In the genomic region with DNA sequence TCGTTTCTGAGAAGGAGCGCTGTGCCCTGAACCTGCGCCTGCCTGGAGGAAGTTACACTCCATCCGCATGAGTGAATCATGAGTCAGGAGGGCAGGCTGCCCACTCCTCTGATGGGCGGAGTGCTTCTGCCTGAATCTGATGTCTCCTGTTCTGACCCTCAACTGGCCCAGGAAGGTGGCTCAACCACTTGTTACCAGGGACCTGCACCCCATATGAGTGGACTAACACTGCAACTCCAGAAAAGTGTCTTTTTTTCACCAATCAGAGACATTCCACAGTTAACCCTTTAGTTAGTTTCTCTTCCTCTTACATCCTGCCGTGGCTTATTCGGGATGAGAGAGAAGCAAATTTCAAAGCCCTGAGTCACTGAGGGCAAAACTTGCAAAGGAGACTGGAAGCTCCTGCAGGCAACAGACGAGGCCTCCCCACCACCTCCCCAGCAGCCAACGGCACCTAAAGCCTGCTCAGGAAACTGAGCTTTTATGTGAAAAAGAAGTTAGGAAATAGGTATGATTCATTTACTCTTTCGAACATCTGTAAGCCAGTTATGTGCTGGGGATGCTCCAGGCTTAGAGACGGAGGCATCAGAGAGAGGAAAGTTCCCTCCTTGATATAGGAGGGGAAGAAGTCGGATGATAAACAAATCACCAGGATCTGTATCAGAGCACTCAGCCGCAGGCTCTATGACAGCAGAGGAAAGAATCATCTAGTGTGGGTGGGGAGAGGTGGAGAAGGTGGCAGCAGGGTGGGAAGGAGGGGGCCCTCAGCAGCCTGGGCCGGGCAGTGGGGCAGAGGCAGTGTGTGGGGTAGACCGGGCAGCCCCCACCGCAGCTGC, we compare ENCODE assay signal across 8 cellular contexts. TPM values are rescaled to one million over a fixed set of nuclear protein-coding genes. Genes with fewer than 3 reads are reported as not detected.
A peak's percentile ranks its signal among the peaks of the same experiment; 100 is the strongest.
DNase-seq lines count a peak whose midpoint lies in the region; ATAC-seq, FAIRE-seq and TF ChIP-seq lines count a peak whose summit lies in the region.

No MANE protein-coding gene starts in this region.

- CTCF ChIA-PET in AG04450 (lab: Charles Lee): interaction anchor here (0.8 to 1.6 kb wide), 4 partner anchors 20 to 110 kb away, joined by 3 to 5 read pairs (median 3); no protein-coding TSS in a partner anchor

- no peak for FAIRE-seq in frontal cortex (lab: Jason Lieb, UNC)

- in situ Hi-C loops in brain microvascular endothelial cell (cut with HindIII; ENCODE audit: low pct_ligation_motif_present, low sequenced_read_pairs): no loop called here

- H3K27me3 ChIP-seq in AG04450 (ENCODE audit: control insufficient read depth, insufficient read depth, low read length) (no peaks in the 10 kb centered on the region), brain microvascular endothelial cell (replicated peaks) (no peaks in the 10 kb centered on the region), right lobe of liver (no peaks in the 10 kb centered on the region)

- peaks cover 0 to 28% (median 20%) of the 10 kb centered on the region in 4 donors for H3K4me1 ChIP-seq in right lobe of liver

- peak overlapping the region; percentile 99 for H3K27ac ChIP-seq in AG04450 (ENCODE audit: low read depth, low read length)
- H3K27ac ChIP-seq in brain microvascular endothelial cell: peak overlapping the region; percentile 99
- H3K27ac ChIP-seq in right lobe of liver: peak overlapping the region; percentile 64 to 81 (median 65)

- H3K36me3 ChIP-seq in brain microvascular endothelial cell (replicated peaks): peaks cover 4% of the 10 kb centered on the region
- peaks cover 0 to 7% (median 0%) of the 10 kb centered on the region in 4 donors for H3K36me3 ChIP-seq in right lobe of liver

- DNase-seq in AG04450 (ENCODE audit: low read depth, low spot score) (peak; percentile 89), brain microvascular endothelial cell (peak; percentile 96), right lobe of liver (peak in 1 of 3 donors; percentile 74), frontal cortex (ENCODE audit: low spot score in 2 of 2) (no peak)
- DNase-seq in stimulated activated CD8-positive, alpha-beta memory T cell treated with anti-CD3 and anti-CD28 coated beads, Interleukin-4, amount 100 ng/mL, for 48 hours: peak; percentile 76

- intact Hi-C loops in right lobe of liver (cut with DNase I): no loop called here

- TF ChIP-seq CTCF in AG04450 (IDR thresholded peaks at IDR 0.05; ENCODE audit: low read depth, low read length) (no peak), brain microvascular endothelial cell (IDR thresholded peaks at IDR 0.05; ENCODE audit: low read depth, low read length, missing control alignments) (no peak), right lobe of liver (IDR thresholded peaks at IDR 0.05) (no peak)

- peak; percentile 39 for TF ChIP-seq POLR2A in right lobe of liver (IDR thresholded peaks at IDR 0.05)

- ATAC-seq in GM19043 (IDR thresholded peaks at IDR 0.05; ENCODE audit: low read depth, unreplicated experiment) (peak; percentile 14), HG03196 (IDR thresholded peaks at IDR 0.05; ENCODE audit: unreplicated experiment) (peak; percentile 51), SK-N-SH treated with all-trans-retinoic acid at 6 μM for 48 hours (peak; percentile 80), right lobe of liver (peak; percentile 46 to 67 (median 58))

- H3K9me3 ChIP-seq in AG04450 (ENCODE audit: control insufficient read depth, insufficient read depth, low read length): peaks cover 7% of the 10 kb centered on the region; the same call in 1 of the 2 replicates
- no peaks in the 10 kb centered on the region for H3K9me3 ChIP-seq in right lobe of liver

- H3K4me3 ChIP-seq in AG04450 (ENCODE audit: low read depth, low read length) (peak overlapping the region; percentile 44), brain microvascular endothelial cell (ENCODE audit: low read depth, low read length) (peak overlapping the region; percentile 15), right lobe of liver (no peak overlapping the region)

- POLR2A ChIA-PET in AG04450 (lab: Yijun Ruan, JAX): interaction anchor here (0.6 to 2.0 kb wide), 5 partner anchors 16 to 110 kb away, joined by 4 to 17 read pairs (median 6); no protein-coding TSS in a partner anchor

- WGBS in right lobe of liver (ENCODE audit: insufficient coverage, low coverage, low lambda C conversion rate, missing lambda C conversion rate): 46% methylated on average over 9 of the region's 16 CpGs

TF ChIP-seq in SK-N-SH treated with all-trans-retinoic acid at 6 μM for 48 hours, 23 proteins besides CTCF, POLR2A, EP300 and RAD21:
- TF ChIP-seq SNAI2 (CRISPR knock-in tag; IDR thresholded peaks at IDR 0.05): no peak
- TF ChIP-seq, protein P1, sequence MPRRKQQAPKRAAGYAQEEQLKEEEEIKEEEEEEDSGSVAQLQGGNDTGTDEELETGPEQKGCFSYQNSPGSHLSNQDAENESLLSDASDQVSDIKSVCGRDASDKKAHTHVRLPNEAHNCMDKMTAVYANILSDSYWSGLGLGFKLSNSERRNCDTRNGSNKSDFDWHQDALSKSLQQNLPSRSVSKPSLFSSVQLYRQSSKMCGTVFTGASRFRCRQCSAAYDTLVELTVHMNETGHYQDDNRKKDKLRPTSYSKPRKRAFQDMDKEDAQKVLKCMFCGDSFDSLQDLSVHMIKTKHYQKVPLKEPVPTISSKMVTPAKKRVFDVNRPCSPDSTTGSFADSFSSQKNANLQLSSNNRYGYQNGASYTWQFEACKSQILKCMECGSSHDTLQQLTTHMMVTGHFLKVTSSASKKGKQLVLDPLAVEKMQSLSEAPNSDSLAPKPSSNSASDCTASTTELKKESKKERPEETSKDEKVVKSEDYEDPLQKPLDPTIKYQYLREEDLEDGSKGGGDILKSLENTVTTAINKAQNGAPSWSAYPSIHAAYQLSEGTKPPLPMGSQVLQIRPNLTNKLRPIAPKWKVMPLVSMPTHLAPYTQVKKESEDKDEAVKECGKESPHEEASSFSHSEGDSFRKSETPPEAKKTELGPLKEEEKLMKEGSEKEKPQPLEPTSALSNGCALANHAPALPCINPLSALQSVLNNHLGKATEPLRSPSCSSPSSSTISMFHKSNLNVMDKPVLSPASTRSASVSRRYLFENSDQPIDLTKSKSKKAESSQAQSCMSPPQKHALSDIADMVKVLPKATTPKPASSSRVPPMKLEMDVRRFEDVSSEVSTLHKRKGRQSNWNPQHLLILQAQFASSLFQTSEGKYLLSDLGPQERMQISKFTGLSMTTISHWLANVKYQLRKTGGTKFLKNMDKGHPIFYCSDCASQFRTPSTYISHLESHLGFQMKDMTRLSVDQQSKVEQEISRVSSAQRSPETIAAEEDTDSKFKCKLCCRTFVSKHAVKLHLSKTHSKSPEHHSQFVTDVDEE (CRISPR knock-in tag; IDR thresholded peaks at IDR 0.05): no peak
- TF ChIP-seq ZNF565 (CRISPR knock-in tag; conservative IDR thresholded peaks at IDR 0.05; ENCODE audit: low read depth): no peak
- TF ChIP-seq BACH2 (CRISPR knock-in tag; IDR thresholded peaks at IDR 0.05; ENCODE audit: borderline replicate concordance): no peak
- TF ChIP-seq ZC3H10 (CRISPR knock-in tag; IDR thresholded peaks at IDR 0.05): no peak
- TF ChIP-seq, protein P2, sequence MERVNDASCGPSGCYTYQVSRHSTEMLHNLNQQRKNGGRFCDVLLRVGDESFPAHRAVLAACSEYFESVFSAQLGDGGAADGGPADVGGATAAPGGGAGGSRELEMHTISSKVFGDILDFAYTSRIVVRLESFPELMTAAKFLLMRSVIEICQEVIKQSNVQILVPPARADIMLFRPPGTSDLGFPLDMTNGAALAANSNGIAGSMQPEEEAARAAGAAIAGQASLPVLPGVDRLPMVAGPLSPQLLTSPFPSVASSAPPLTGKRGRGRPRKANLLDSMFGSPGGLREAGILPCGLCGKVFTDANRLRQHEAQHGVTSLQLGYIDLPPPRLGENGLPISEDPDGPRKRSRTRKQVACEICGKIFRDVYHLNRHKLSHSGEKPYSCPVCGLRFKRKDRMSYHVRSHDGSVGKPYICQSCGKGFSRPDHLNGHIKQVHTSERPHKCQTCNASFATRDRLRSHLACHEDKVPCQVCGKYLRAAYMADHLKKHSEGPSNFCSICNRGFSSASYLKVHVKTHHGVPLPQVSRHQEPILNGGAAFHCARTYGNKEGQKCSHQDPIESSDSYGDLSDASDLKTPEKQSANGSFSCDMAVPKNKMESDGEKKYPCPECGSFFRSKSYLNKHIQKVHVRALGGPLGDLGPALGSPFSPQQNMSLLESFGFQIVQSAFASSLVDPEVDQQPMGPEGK (CRISPR knock-in tag; IDR thresholded peaks at IDR 0.05; ENCODE audit: borderline replicate concordance): 0 out of 2 replicates have a peak, but pooled peaks have one; percentile 18
- no peak for TF ChIP-seq TOX (CRISPR knock-in tag; IDR thresholded peaks at IDR 0.05; ENCODE audit: borderline replicate concordance)
- peak; percentile 58; the same call in 1 of the 2 replicates for TF ChIP-seq ZFP3 (CRISPR knock-in tag; IDR thresholded peaks at IDR 0.05)

RNA-seq across cellular contexts. Expression of a gene that starts 31.0 kb away (rescaled TPM):
- polyA plus RNA-seq in AG04450 (2011; rRNA removed): 4.7 and 5.3 TPM in 2 replicates
- polyA minus RNA-seq in AG04450 (2011; rRNA and poly(A)+ RNA removed): 5.9 and 10.9 TPM in 2 replicates
- 10 to 100 TPM; 24.0 to 40.8 (median 27.6) TPM for total RNA-seq in right lobe of liver
- 7.7 TPM for total RNA-seq in frontal cortex

Comparison
In these comparisons a context has a peak if more than half of its experiments do, and no peak if none do; other contexts are left out.
1. DNase-seq: peak in AG04450 (single experiment), brain microvascular endothelial cell (single experiment) and stimulated activated CD8-positive, alpha-beta memory T cell treated with anti-CD3 and anti-CD28 coated beads, Interleukin-4, amount 100 ng/mL, for 48 hours (single experiment); none in frontal cortex (0 of 2).
2. H3K4me3 ChIP-seq: peak in AG04450 (single experiment) and brain microvascular endothelial cell (single experiment); none in right lobe of liver (0 of 3).
3. ATAC-seq: peak in every context shown above with its lines; median percentile 80 in SK-N-SH treated with all-trans-retinoic acid at 6 μM for 48 hours; 58 in right lobe of liver; 51 in HG03196; 14 in GM19043.
4. Peak in every context shown above with its lines, with median percentiles within 50 percentile points of each other: H3K27ac ChIP-seq.